Comparison of ENCODE assay signal across 7 cellular contexts in the genomic region with DNA sequence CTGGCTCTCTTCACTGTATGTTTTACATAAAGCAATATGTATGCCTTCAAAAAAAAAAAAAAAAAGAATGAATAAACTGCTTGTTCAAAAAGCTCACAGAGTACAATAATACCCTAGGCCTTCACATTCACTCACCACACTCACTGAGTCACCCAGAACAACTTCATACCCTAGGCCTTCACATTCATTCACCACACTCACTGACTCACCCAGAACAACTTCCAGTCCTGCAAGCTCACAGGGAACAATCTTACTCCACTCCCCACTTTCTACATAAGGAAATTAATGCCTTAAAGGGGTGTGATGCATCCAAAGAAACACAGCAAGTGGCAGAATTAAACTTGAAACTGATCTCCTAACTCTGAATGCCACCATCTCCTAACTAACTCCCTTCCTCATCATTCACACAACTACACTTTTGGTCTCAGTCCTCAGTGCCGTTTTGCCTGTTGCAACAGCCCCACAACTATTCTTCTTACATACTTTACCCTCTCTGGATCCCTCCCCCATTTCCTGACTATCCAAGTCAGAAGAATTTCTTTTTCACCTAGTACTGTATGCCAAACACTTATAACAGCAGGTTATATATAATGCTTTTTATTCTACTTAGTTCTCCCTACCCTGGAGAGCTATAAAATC. TPM values are rescaled to one million over a fixed set of nuclear protein-coding genes. Genes with fewer than 3 reads are reported as not detected.
DNase-seq lines count a peak whose midpoint lies in the region; ATAC-seq and TF ChIP-seq lines count a peak whose summit lies in the region.

No MANE protein-coding gene starts in this region.

- H3K4me2 ChIP-seq in GM23338 (no peak overlapping the region), PC-9 (peak overlapping the region; percentile 66)

- H3K27ac Mint-ChIP-seq in GM23338 = peak overlapping the region; percentile 54
- H3K27ac Mint-ChIP-seq in progenitor cell of endocrine pancreas = peak overlapping the region; percentile 22

- POLR2A ChIA-PET in PC-9 (lab: Charles Lee; ENCODE audit: unreplicated experiment) = interaction anchor here (0.5 kb wide), 1 partner anchor 29 kb away, joined by 10 read pairs; no protein-coding TSS in a partner anchor

- WGBS in esophagus, 2 donors = 41 to 53% methylated on average over 1 of the region's 1 CpG

- no peaks in the 10 kb centered on the region for H3K36me3 ChIP-seq in GM23338 (ENCODE audit: insufficient read depth)
- H3K36me3 ChIP-seq in PC-9 (ENCODE audit: low read depth) = no peaks in the 10 kb centered on the region
- H3K36me3 ChIP-seq in esophagus (ENCODE audit: control insufficient read depth in 2 of 2, insufficient read depth in 2 of 2, low read length in 1 of 2) = peaks cover 0 to 7% of the 10 kb centered on the region in 2 donors

- no peak overlapping the region for H3K4me3 Mint-ChIP-seq in GM23338
- H3K4me3 Mint-ChIP-seq in progenitor cell of endocrine pancreas (ENCODE audit: low read depth) = no peak overlapping the region

- no TSS peak for BruUV-seq in PC-9 (replicated peaks; lab: Mats Ljungman, UMichigan)

- H3K9me3 ChIP-seq in PC-9 (ENCODE audit: insufficient read depth, low read depth) (peaks cover 3% of the 10 kb centered on the region; the same call in 1 of the 2 replicates), esophagus (ENCODE audit: control insufficient read depth in 2 of 2, insufficient read depth in 1 of 2, low read depth in 1 of 2, low read length in 1 of 2) (no peaks in the 10 kb centered on the region)

- H3K27ac ChIP-seq in GM23338 (ENCODE audit: low read depth) (0 out of 2 replicates have a peak overlapping the region, but pooled peaks have one; percentile 3), PC-9 (peak overlapping the region; percentile 77), esophagus (ENCODE audit: low read depth in 2 of 2, low read length in 1 of 2) (peak overlapping the region; percentile 70 to 79)

- H3K9me2 ChIP-seq in GM23338 (ENCODE audit: insufficient read depth) (no peaks in the 10 kb centered on the region; the same call in 1 of the 2 replicates), PC-9 (ENCODE audit: insufficient read depth) (no peaks in the 10 kb centered on the region)

- H3K27me3 Mint-ChIP-seq in GM23338 (ENCODE audit: insufficient read depth, low read depth, poor library complexity) (peaks cover 7% of the 10 kb centered on the region), progenitor cell of endocrine pancreas (no peaks in the 10 kb centered on the region)

- peaks cover 6% of the 10 kb centered on the region for H3K4me1 Mint-ChIP-seq in GM23338
- peaks cover 2% of the 10 kb centered on the region for H3K4me1 Mint-ChIP-seq in progenitor cell of endocrine pancreas (ENCODE audit: low read depth)

- H3K79me2 ChIP-seq in GM23338 (replicated peaks; ENCODE audit: insufficient read depth) = no peaks in the 10 kb centered on the region
- H3K79me2 ChIP-seq in PC-9 (ENCODE audit: low read depth) = peaks cover 6% of the 10 kb centered on the region

- no peaks in the 10 kb centered on the region for H4K20me1 ChIP-seq in GM23338 (replicated peaks; ENCODE audit: insufficient read depth)
- peaks cover 4% of the 10 kb centered on the region; the same call in 1 of the 2 replicates for H4K20me1 ChIP-seq in PC-9 (ENCODE audit: insufficient read depth)

- intact Hi-C loops in PC-9 (cut with micrococcal nuclease; ENCODE audit: unreplicated experiment) = no loop called here

- H3K4me3 ChIP-seq in GM23338 (no peak overlapping the region), PC-9 (no peak overlapping the region; the same call in 1 of the 2 replicates), esophagus (ENCODE audit: low read depth in 1 of 2, low read length in 2 of 2) (no peak overlapping the region)

- H3F3A ChIP-seq in GM23338 (replicated peaks; ENCODE audit: low read depth) = no peaks in the 10 kb centered on the region
- H3F3A ChIP-seq in PC-9 (ENCODE audit: insufficient read depth, low read depth) = peaks cover 57% of the 10 kb centered on the region

- DNase-seq in GM23338 (ENCODE audit: low spot score) = peak; percentile 17
- peak; percentile 47 to 99 for DNase-seq in PC-9
- DNase-seq in progenitor cell of endocrine pancreas (ENCODE audit: low spot score, unreplicated experiment) = no peak
- DNase-seq in Ammon's horn (ENCODE audit: low spot score) = no peak

- H3K27me3 ChIP-seq in GM23338 (ENCODE audit: insufficient read depth) (no peaks in the 10 kb centered on the region), PC-9 (ENCODE audit: insufficient read depth, low read depth) (no peaks in the 10 kb centered on the region), esophagus (ENCODE audit: control insufficient read depth in 1 of 2, insufficient read depth in 2 of 2, low read length in 2 of 2) (no peaks in the 10 kb centered on the region)

- no peak overlapping the region for H2AFZ ChIP-seq in GM23338
- no peak overlapping the region for H2AFZ ChIP-seq in PC-9

- ATAC-seq in GM23338 (no peak), GM18868 (IDR thresholded peaks at IDR 0.05; ENCODE audit: unreplicated experiment) (no peak), HG03025 (IDR thresholded peaks at IDR 0.05; ENCODE audit: low FRiP score, unreplicated experiment) (no peak)

- H3K9me3 Mint-ChIP-seq in GM23338 = no peaks in the 10 kb centered on the region
- H3K9me3 Mint-ChIP-seq in progenitor cell of endocrine pancreas (ENCODE audit: low read depth) = peaks cover 7% of the 10 kb centered on the region

- H3K36me3 Mint-ChIP-seq in GM23338 (ENCODE audit: low read depth) (peaks cover 23% of the 10 kb centered on the region), progenitor cell of endocrine pancreas (ENCODE audit: insufficient read depth) (peaks cover 55% of the 10 kb centered on the region)

- CTCF ChIA-PET in PC-9 (lab: Charles Lee) = interaction anchor here (0.6 to 0.9 kb wide), 3 partner anchors 10 to 174 kb away, joined by 3 to 9 read pairs (median 6); no protein-coding TSS in a partner anchor

- TF ChIP-seq CTCF in GM23338 (conservative IDR thresholded peaks at IDR 0.05; ENCODE audit: low read depth in 2 of 2) (no peak), PC-9 (conservative IDR thresholded peaks at IDR 0.05) (no peak), progenitor cell of endocrine pancreas (IDR thresholded peaks at IDR 0.05; ENCODE audit: unreplicated experiment) (no peak)

- H3K4me1 ChIP-seq in GM23338 (ENCODE audit: insufficient read depth) (0 out of 2 replicates have a peak, but pooled peaks cover 7% of the 10 kb centered on the region), PC-9 (replicated peaks; ENCODE audit: insufficient read depth) (peaks cover 57% of the 10 kb centered on the region), esophagus (ENCODE audit: control insufficient read depth in 2 of 2, insufficient read depth in 2 of 2, low read length in 1 of 2) (no peaks in the 10 kb centered on the region)

TF ChIP-seq in GM23338, 12 proteins besides CTCF, POLR2A, EP300 and RAD21 (continues in another document):
- TF ChIP-seq ZNF331 (CRISPR knock-in tag; IDR thresholded peaks at IDR 0.05; ENCODE audit: low read depth) (no peak), EZH2phosphoT487 (IDR thresholded peaks at IDR 0.05; ENCODE audit: unreplicated experiment) (no peak), EZH2 (IDR thresholded peaks at IDR 0.05; ENCODE audit: low read depth, unreplicated experiment) (no peak), ETS1 (IDR thresholded peaks at IDR 0.05) (no peak), CREB1 (CRISPR knock-in tag; IDR thresholded peaks at IDR 0.05; ENCODE audit: low read depth) (no peak), ZNF114 (CRISPR knock-in tag; IDR thresholded peaks at IDR 0.05) (no peak), STAT1 (IDR thresholded peaks at IDR 0.05; ENCODE audit: unreplicated experiment) (no peak)

RNA-seq across cellular contexts. Expression of gene NHSL1, which starts 34.2 kb away (rescaled TPM):
- 21.2 and 24.5 TPM in 2 replicates for total RNA-seq in GM23338 (2014; rRNA removed; shearing (Covaris generic))
- polyA plus RNA-seq in GM23338 (2016; fragmentation: Nextera tagmentation; extraction: Ambion mirVana) (10.5 and 11.2 TPM in 2 replicates), esophagus (10 to 100 TPM in 1 of 2 donors, 1 to 10 TPM in 1; 6.5 to 12.9 TPM)
- total RNA-seq in PC-9 (2021) (17.5 and 17.8 TPM in 2 replicates), progenitor cell of endocrine pancreas (79.0 and 86.5 TPM in 2 replicates)

Comparison
In these comparisons a context has a peak if more than half of its experiments do, and no peak if none do; other contexts are left out.
1. DNase-seq: peak in GM23338 (single experiment) and PC-9 (2 of 2); none in progenitor cell of endocrine pancreas (single experiment) and Ammon's horn (single experiment).
2. H3K27ac ChIP-seq: peak in every context shown above with its lines; median percentile 77 in PC-9; 74 in esophagus; 3 in GM23338.